ENCODE assay signal across 16 cellular contexts in genomic region chr2:68383778-68384177, GRCh38. TPM values are rescaled to one million over a fixed set of nuclear protein-coding genes. Genes with fewer than 3 reads are reported as not detected.
DNase-seq lines count a peak whose midpoint lies in the region; FAIRE-seq and TF ChIP-seq lines count a peak whose summit lies in the region.
"Had no signal": no experiment of that assay in that cellular context is flagged by ENCODE, and none has a peak within 500 bp of the region (broad histone marks: within the 10 kb centered on the region; RNA-seq: fewer than 3 reads in every experiment).

No MANE protein-coding gene starts in this region.

- no peaks in the 10 kb centered on the region for H3K27me3 ChIP-seq in CD8-positive, alpha-beta memory T cell (ENCODE audit: insufficient read depth, low read length, poor library complexity, severe bottlenecking)
- H3K27me3 ChIP-seq in Karpas-422 (ENCODE audit: low read length), result no peaks in the 10 kb centered on the region
- no peaks in the 10 kb centered on the region for H3K27me3 ChIP-seq in neural progenitor cell

- CTCF ChIA-PET in CD8-positive, alpha-beta memory T cell (lab: Charles Lee), result no interaction called here

- H3K9me3 ChIP-seq in CD8-positive, alpha-beta memory T cell (ENCODE audit: low read length), result no peaks in the 10 kb centered on the region
- H3K9me3 ChIP-seq in Karpas-422 (ENCODE audit: low read length) (no peaks in the 10 kb centered on the region), neural progenitor cell (ENCODE audit: low read depth) (no peaks in the 10 kb centered on the region)

- TF ChIP-seq CTCF in neural progenitor cell (IDR thresholded peaks at IDR 0.05), result no peak

- no peaks in the 10 kb centered on the region for H3K27me3 Mint-ChIP-seq in CD8-positive, alpha-beta memory T cell
- peaks cover 6 to 10% (median 7%) of the 10 kb centered on the region in 3 donors for H3K27me3 Mint-ChIP-seq in immature natural killer cell (ENCODE audit: low read depth in 3 of 3)
- H3K27me3 Mint-ChIP-seq in neural progenitor cell (ENCODE audit: insufficient read depth, low read depth), result peaks cover 2% of the 10 kb centered on the region

- H3K27ac Mint-ChIP-seq in CD8-positive, alpha-beta memory T cell, result peak overlapping the region; percentile 39 to 93 (median 80)
- H3K27ac Mint-ChIP-seq in immature natural killer cell (peak overlapping the region; percentile 95 to 99 (median 98)), neural progenitor cell (no peak overlapping the region)
- H3K27ac Mint-ChIP-seq: HFFc6 had no signal

- H3K27ac ChIP-seq in CD8-positive, alpha-beta memory T cell (ENCODE audit: low read depth, low read length), result no peak overlapping the region
- H3K27ac ChIP-seq in Karpas-422 (ENCODE audit: low read length) (peak overlapping the region; percentile 96), neural progenitor cell (no peak overlapping the region)

- H3K9me3 Mint-ChIP-seq in CD8-positive, alpha-beta memory T cell, result no peaks in the 10 kb centered on the region
- H3K9me3 Mint-ChIP-seq in immature natural killer cell (no peaks in the 10 kb centered on the region), neural progenitor cell (no peaks in the 10 kb centered on the region)
- H3K9me3 Mint-ChIP-seq: HFFc6 had no signal

- no peak overlapping the region for H3K4me3 ChIP-seq in CD8-positive, alpha-beta memory T cell (ENCODE audit: low read length)
- H3K4me3 ChIP-seq in Karpas-422 (ENCODE audit: low read length) (peak overlapping the region; percentile 29; the same call in 1 of the 2 replicates), neural progenitor cell (no peak overlapping the region)

- no peak for DNase-seq in CD8-positive, alpha-beta memory T cell
- DNase-seq in Karpas-422, result no peak
- no peak for DNase-seq in immature natural killer cell
- DNase-seq in superior temporal gyrus (ENCODE audit: extremely low spot score), result peak; percentile 5
- no peak for DNase-seq in neural progenitor cell (ENCODE audit: low spot score)
- DNase-seq in HTR-8/SVneo (ENCODE audit: insufficient read length, low spot score), result no peak
- DNase-seq in islet precursor cell, result no peak
- DNase-seq: C1 segment of cervical spinal cord, DMS53, HFFc6, MV-4-11, NCI-H1417 treated with DMSO at 0.1 percent for 48 hours, NCI-H2081, NCI-H226 had no signal

- H3K36me3 Mint-ChIP-seq in CD8-positive, alpha-beta memory T cell, result peaks cover 31 to 77% (median 53%) of the 10 kb centered on the region in 3 donors
- H3K36me3 Mint-ChIP-seq in immature natural killer cell (peaks cover 69 to 80% (median 72%) of the 10 kb centered on the region in 3 donors), neural progenitor cell (no peaks in the 10 kb centered on the region)

- H3F3A ChIP-seq in neural progenitor cell (ENCODE audit: low read depth), result no peaks in the 10 kb centered on the region

- H3K36me3 ChIP-seq in CD8-positive, alpha-beta memory T cell (ENCODE audit: insufficient read depth, low read length), result peaks cover 16% of the 10 kb centered on the region
- peaks cover 85% of the 10 kb centered on the region for H3K36me3 ChIP-seq in Karpas-422 (ENCODE audit: insufficient read depth, low read length)
- H3K36me3 ChIP-seq in neural progenitor cell, result no peaks in the 10 kb centered on the region

- peak overlapping the region; percentile 54 for H3K9ac ChIP-seq in Karpas-422 (ENCODE audit: low read length)
- H3K9ac ChIP-seq in neural progenitor cell, result no peak overlapping the region

- H3K79me2 ChIP-seq in Karpas-422 (ENCODE audit: low read length) (peaks cover 37% of the 10 kb centered on the region), neural progenitor cell (ENCODE audit: low read depth) (no peaks in the 10 kb centered on the region)

- H3K4me1 Mint-ChIP-seq in CD8-positive, alpha-beta memory T cell, result peaks cover 75 to 99% (median 97%) of the 10 kb centered on the region in 3 donors
- H3K4me1 Mint-ChIP-seq in immature natural killer cell, result peaks cover 96 to 100% of the 10 kb centered on the region in 2 donors
- peaks cover 4% of the 10 kb centered on the region for H3K4me1 Mint-ChIP-seq in neural progenitor cell

- H3K9me2 ChIP-seq in Karpas-422 (replicated peaks; ENCODE audit: insufficient read depth, low read length), result no peaks in the 10 kb centered on the region

- H2AFZ ChIP-seq in Karpas-422 (ENCODE audit: low read length) (no peak overlapping the region), neural progenitor cell (replicated peaks) (no peak overlapping the region)

- H3K4me1 ChIP-seq in CD8-positive, alpha-beta memory T cell (ENCODE audit: insufficient read depth, low read length), result peaks cover 76% of the 10 kb centered on the region
- H3K4me1 ChIP-seq in Karpas-422 (ENCODE audit: low read length), result peaks cover 100% of the 10 kb centered on the region
- H3K4me1 ChIP-seq in neural progenitor cell, result no peaks in the 10 kb centered on the region

- no peak for FAIRE-seq in HTR-8/SVneo (lab: Jason Lieb, UNC)
- FAIRE-seq: H1 had no signal

- H3K4me2 ChIP-seq in Karpas-422 (ENCODE audit: low read depth, low read length, poor library complexity, severe bottlenecking) (peak overlapping the region; percentile 67), neural progenitor cell (no peak overlapping the region)

- H4K20me1 ChIP-seq in Karpas-422 (ENCODE audit: insufficient read depth, low read depth, low read length), result no peaks in the 10 kb centered on the region
- H4K20me1 ChIP-seq in neural progenitor cell (ENCODE audit: low read depth), result no peaks in the 10 kb centered on the region

- peak overlapping the region in 5 of 7 donors; percentile 10 to 59 (median 20) for H3K4me3 Mint-ChIP-seq in CD8-positive, alpha-beta memory T cell
- H3K4me3 Mint-ChIP-seq in immature natural killer cell (peak overlapping the region; percentile 38 to 72 (median 59)), neural progenitor cell (no peak overlapping the region)
- H3K4me3 Mint-ChIP-seq: HFFc6 had no signal

- POLR2A ChIA-PET in CD8-positive, alpha-beta memory T cell (lab: Charles Lee), result interaction anchor here (0.9 kb wide), 1 partner anchor 64 kb away, joined by 3 read pairs; the partner anchor contains the start of gene CNRIP1

RNA-seq across cellular contexts. Expression of gene PLEK, which starts 18.7 kb away (rescaled TPM):
- 10 to 100 TPM; 21.3 to 23.0 TPM for total RNA-seq in CD8-positive, alpha-beta memory T cell
- polyA plus RNA-seq in CD8-positive, alpha-beta memory T cell, result 135 TPM
- 224 and 232 TPM in 2 replicates for total RNA-seq in Karpas-422 (2014; rRNA removed; shearing (Covaris generic); ENCODE audit: low replicate concordance)
- polyA plus RNA-seq in immature natural killer cell, result 100 to 1,000 TPM; 494 to 692 (median 535) TPM
- total RNA-seq in neural progenitor cell (ENCODE audit: low replicate concordance), result not detected in 2 replicates
- total RNA-seq: H1, HFFc6, LHCN-M2 had no signal
- polyA plus RNA-seq: H1 had no signal

Comparison
In these comparisons a context has a peak if more than half of its experiments do, and no peak if none do; other contexts are left out.
1. RNA of gene PLEK, which starts 18.7 kb away (total RNA-seq): 224 to 232 TPM in Karpas-422 and 21.3 to 23.0 TPM in CD8-positive, alpha-beta memory T cell; not detected in neural progenitor cell; every median in the first group is over 10 times any median in the second.